Comparison of ENCODE assay signal across 23 cellular contexts in the genomic region with DNA sequence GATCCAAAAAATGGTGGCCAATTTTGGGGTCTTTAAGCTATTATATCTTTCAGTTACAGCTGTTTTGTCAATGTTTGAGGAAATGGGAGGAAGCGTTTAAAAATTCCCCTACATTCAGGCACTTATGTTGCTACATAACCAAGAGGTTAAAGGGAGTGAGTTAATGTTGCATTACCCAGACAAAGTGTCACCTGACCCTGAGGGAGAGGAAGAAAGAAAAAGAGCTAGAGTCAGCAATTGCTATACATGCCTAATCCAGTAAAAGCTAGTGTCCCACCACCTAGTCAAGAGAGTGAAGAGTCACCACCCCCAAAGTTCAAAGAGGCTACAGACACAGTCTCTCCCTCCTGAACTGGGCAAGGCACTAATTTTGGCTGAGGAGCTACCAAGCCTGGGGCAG.
"Had no signal": no experiment of that assay in that cellular context is flagged by ENCODE, and none has a peak within 500 bp of the region (broad histone marks: within the 10 kb centered on the region; RNA-seq: fewer than 3 reads in every experiment).

No MANE protein-coding gene starts in this region.

- H3K4me3 ChIP-seq: colonic mucosa, dorsolateral prefrontal cortex, esophagus squamous epithelium, gastroesophageal sphincter, heart left ventricle, skin epidermis, stomach, suprapubic skin, tibial nerve had no signal

- DNase-seq: activated naive CD4-positive, alpha-beta T cell treated with Interleukin-2 at 50 U/mL for 16 hours; activated naive CD8-positive, alpha-beta T cell treated with anti-CD3 and anti-CD28 coated beads for 36 hours; activated T-cell treated with anti-CD3 and anti-CD28 coated beads, Interleukin-2, amount 50 U/mL, for 24 hours; colonic mucosa; dorsolateral prefrontal cortex; effector memory CD8-positive, alpha-beta T cell; esophagus squamous epithelium; heart left ventricle; midbrain; natural killer cell; stimulated activated CD4-positive, alpha-beta T cell treated with anti-CD3 and anti-CD28 coated beads, Interleukin-1b, Interleukin-23, amount 100 ng/mL, for 48 hours; stomach had no signal

- H3K79me2 ChIP-seq: parathyroid adenoma had no signal

- H3K36me3 ChIP-seq: colonic mucosa, esophagus squamous epithelium, gastroesophageal sphincter, heart left ventricle, neutrophil, stomach, suprapubic skin, tibial nerve had no signal

- H3K9ac ChIP-seq: parathyroid adenoma had no signal

- FAIRE-seq: astrocyte, islet of Langerhans had no signal

- H3K27me3 ChIP-seq: colonic mucosa, neutrophil, suprapubic skin had no signal

- H3K9me3 ChIP-seq: colonic mucosa, esophagus squamous epithelium, gastroesophageal sphincter, heart left ventricle, neutrophil, stomach, suprapubic skin, tibial nerve had no signal

- H3K4me3 Mint-ChIP-seq: activated naive CD8-positive, alpha-beta T cell treated with anti-CD3 and anti-CD28 coated beads for 36 hours; activated T-cell treated with anti-CD3 and anti-CD28 coated beads, Interleukin-2, amount 50 U/mL, for 24 hours; central memory CD8-positive, alpha-beta T cell; effector memory CD8-positive, alpha-beta T cell; natural killer cell; T-helper 2 cell treated with Interferon-gamma antibody and Interleukin-4, amounts not matched to agents 5 μg/mL and 100 μg/mL, for 36 hours; WTC11 had no signal

- H3K27ac ChIP-seq: colonic mucosa, dorsolateral prefrontal cortex, esophagus squamous epithelium, gastroesophageal sphincter, heart left ventricle, neutrophil, parathyroid adenoma, skin epidermis, stomach, suprapubic skin, tibial nerve had no signal

- H3K36me3 Mint-ChIP-seq: activated naive CD8-positive, alpha-beta T cell treated with anti-CD3 and anti-CD28 coated beads for 36 hours; natural killer cell; WTC11 had no signal

- H3K4me1 Mint-ChIP-seq: activated naive CD8-positive, alpha-beta T cell treated with anti-CD3 and anti-CD28 coated beads for 36 hours; natural killer cell; WTC11 had no signal

- ATAC-seq: effector memory CD8-positive, alpha-beta T cell; gastroesophageal sphincter; heart left ventricle; natural killer cell; WTC11 had no signal

- H3K4me1 ChIP-seq: colonic mucosa, esophagus squamous epithelium, heart left ventricle, parathyroid adenoma, tibial nerve had no signal

- H3K27ac Mint-ChIP-seq: activated naive CD8-positive, alpha-beta T cell treated with anti-CD3 and anti-CD28 coated beads for 36 hours; activated T-cell treated with anti-CD3 and anti-CD28 coated beads, Interleukin-2, amount 50 U/mL, for 24 hours; effector memory CD8-positive, alpha-beta T cell; natural killer cell; T-helper 2 cell treated with Interferon-gamma antibody and Interleukin-4, amounts not matched to agents 5 μg/mL and 100 μg/mL, for 36 hours; WTC11 had no signal

- H2AFZ ChIP-seq: parathyroid adenoma had no signal

- H3K9me3 Mint-ChIP-seq: activated naive CD8-positive, alpha-beta T cell treated with anti-CD3 and anti-CD28 coated beads for 36 hours; activated T-cell treated with anti-CD3 and anti-CD28 coated beads, Interleukin-2, amount 50 U/mL, for 24 hours; central memory CD8-positive, alpha-beta T cell; effector memory CD8-positive, alpha-beta T cell; natural killer cell; T-helper 2 cell treated with Interferon-gamma antibody and Interleukin-4, amounts not matched to agents 5 μg/mL and 100 μg/mL, for 36 hours; WTC11 had no signal
